In genomic region chr14:54396493-54397335, GRCh38 we compare ENCODE assay signal across 8 cellular contexts. TPM values are rescaled to one million over a fixed set of nuclear protein-coding genes. Genes with fewer than 3 reads are reported as not detected.
DNase-seq lines count a peak whose midpoint lies in the region; ATAC-seq and FAIRE-seq lines count a peak whose summit lies in the region.

TSS of gene CDKN3 (plus strand) at chr14:54397007. CDS start at chr14:54397069, 62 bp downstream.

- H2AK5ac ChIP-seq in mesendoderm (ENCODE audit: low read length), result no peak within 1 kb of the TSS

- in situ Hi-C loops in Caki2 (cut with HindIII; ENCODE audit: low pct_unique_long_range_greater_than_20kb, low sequenced_read_pairs), result no loop called here

- no peaks in the 10 kb centered on the region for H3K79me2 ChIP-seq in mesendoderm (ENCODE audit: control insufficient read depth, insufficient read depth, low read length)

- peaks cover 2% of the 10 kb centered on the region for H3K79me1 ChIP-seq in mesendoderm (ENCODE audit: low read length)

- H3K36me3 ChIP-seq in endocrine pancreas (ENCODE audit: control insufficient read depth, insufficient read depth, low read length) (no peaks in the 10 kb centered on the region), mesendoderm (ENCODE audit: control insufficient read depth, insufficient read depth, low read length) (no peaks in the 10 kb centered on the region)

- no peak within 1 kb of the TSS for H4K8ac ChIP-seq in mesendoderm (ENCODE audit: low read depth, low read length)

- H3K27ac ChIP-seq in mesendoderm (ENCODE audit: low read depth, low read length), result peak within 1 kb of the TSS; percentile 9

- H3K18ac ChIP-seq in mesendoderm (ENCODE audit: low read length), result peak within 1 kb of the TSS; percentile 31

- no peak within 1 kb of the TSS for H3K4me3 ChIP-seq in endocrine pancreas (ENCODE audit: control insufficient read depth, insufficient read depth, low read length)
- peak within 1 kb of the TSS; percentile 90 for H3K4me3 ChIP-seq in mesendoderm (ENCODE audit: low read length)

- H2BK120ac ChIP-seq in mesendoderm (ENCODE audit: low read depth, low read length), result no peak within 1 kb of the TSS

- WGBS in mesendoderm (ENCODE audit: extremely low coverage, insufficient coverage, low lambda C conversion rate), result no CpG with 5 or more reads among the region's 76 CpGs

- H3K4me1 ChIP-seq in endocrine pancreas (ENCODE audit: control insufficient read depth, insufficient read depth, low read length) (no peaks in the 10 kb centered on the region), mesendoderm (ENCODE audit: control insufficient read depth, low read depth, low read length) (no peaks in the 10 kb centered on the region)

- H3K4ac ChIP-seq in mesendoderm (ENCODE audit: low read depth, low read length), result no peak within 1 kb of the TSS

- H3K9me3 ChIP-seq in endocrine pancreas (ENCODE audit: control insufficient read depth, low read length), result no peaks in the 10 kb centered on the region

- H3K23ac ChIP-seq in mesendoderm (ENCODE audit: low read length), result peak within 1 kb of the TSS; percentile 86

- peak within 1 kb of the TSS; percentile 65 for H2BK5ac ChIP-seq in mesendoderm (ENCODE audit: low read length)

- H2BK15ac ChIP-seq in mesendoderm (replicated peaks; ENCODE audit: low read depth), result no peak within 1 kb of the TSS

- H3K56ac ChIP-seq in mesendoderm (ENCODE audit: low read length), result peak within 1 kb of the TSS; percentile 99

- H3K4me2 ChIP-seq in mesendoderm (ENCODE audit: low read length), result peak within 1 kb of the TSS; percentile 86

- FAIRE-seq in HTR-8/SVneo (lab: Jason Lieb, UNC), result peak; percentile 99

- H3K9ac ChIP-seq in endocrine pancreas (ENCODE audit: control insufficient read depth, insufficient read depth, low read length), result peak within 1 kb of the TSS; percentile 70
- peak within 1 kb of the TSS; percentile 98 for H3K9ac ChIP-seq in mesendoderm (ENCODE audit: low read length)

- no peaks in the 10 kb centered on the region for H3K27me3 ChIP-seq in endocrine pancreas (ENCODE audit: control insufficient read depth, insufficient read depth, low read length)
- H3K27me3 ChIP-seq in mesendoderm (ENCODE audit: insufficient read depth, low read length, poor library complexity), result no peaks in the 10 kb centered on the region

- peak; percentile 97 for ATAC-seq in GM21367 (IDR thresholded peaks at IDR 0.05; ENCODE audit: unreplicated experiment)

- DNase-seq in Caki2 (ENCODE audit: low read depth) (peak; percentile 99), HTR-8/SVneo (ENCODE audit: insufficient read length, low spot score) (peak; percentile 100), NOMO-1 treated with DMSO at 0.1 percent for 48 hours (lab: John Stamatoyannopoulos, UW; ENCODE audit: unreplicated experiment) (peak; percentile 99), mesendoderm (peak; percentile 100)
- peak; percentile 93 to 95 for DNase-seq in activated CD8-positive, alpha-beta memory T cell treated with anti-CD3 and anti-CD28 coated beads for 4 hours (ENCODE audit: low read depth in 2 of 2)
- peak; percentile 94 for DNase-seq in stimulated activated CD8-positive, alpha-beta memory T cell treated with anti-CD3 and anti-CD28 coated beads, Interleukin-15, amount 100 ng/mL, for 1 hour (ENCODE audit: low read depth)

- no peak within 1 kb of the TSS for H4K5ac ChIP-seq in mesendoderm (ENCODE audit: low read length)

RNA-seq across cellular contexts. Expression of gene CDKN3, which starts in this region (rescaled TPM):
- total RNA-seq in Caki2 (2014; rRNA removed; shearing (Covaris generic); ENCODE audit: low replicate concordance), result 101 and 107 TPM in 2 replicates
- 128 TPM for polyA plus RNA-seq in mesendoderm (2013, experiment 1 of 2)
- polyA plus RNA-seq in mesendoderm (2013, experiment 2 of 2), result 129 TPM
